ENCODE assay signal across 20 cellular contexts in the genomic region with DNA sequence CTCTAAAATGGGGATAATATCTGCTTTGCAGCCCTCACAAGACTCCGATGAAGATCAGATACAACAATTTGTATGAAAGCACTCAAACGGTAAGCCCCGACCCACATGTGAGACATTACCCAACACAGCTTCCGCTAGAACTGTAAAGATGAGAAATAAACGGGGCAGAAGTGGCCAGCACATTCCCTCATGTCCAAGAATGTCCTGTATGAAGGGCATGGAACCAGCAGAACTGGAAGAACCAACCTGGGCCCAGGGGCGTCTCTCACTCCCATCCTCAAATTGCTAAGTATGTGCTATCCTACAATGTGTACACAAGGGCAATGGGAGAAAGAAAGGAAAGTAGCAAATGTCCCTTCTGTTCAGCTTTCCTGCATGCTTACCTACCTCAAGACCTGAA. TPM values are rescaled to one million over a fixed set of nuclear protein-coding genes. Genes with fewer than 3 reads are reported as not detected.
A peak's percentile ranks its signal among the peaks of the same experiment; 100 is the strongest.
DNase-seq lines count a peak whose midpoint lies in the region; ATAC-seq and TF ChIP-seq lines count a peak whose summit lies in the region.
"Had no signal": no experiment of that assay in that cellular context is flagged by ENCODE, and none has a peak within 500 bp of the region (broad histone marks: within the 10 kb centered on the region; RNA-seq: fewer than 3 reads in every experiment).

No MANE protein-coding gene starts in this region.

- H4K12ac ChIP-seq in trophoblast cell (ENCODE audit: low read depth, low read length), result no peak overlapping the region

- DNase-seq in Caco-2 (no peak), islet precursor cell (peak; percentile 55), neuronal stem cell (ENCODE audit: low spot score) (no peak), trophoblast cell (peak; percentile 96 to 98), prostate gland (ENCODE audit: low spot score) (no peak)
- DNase-seq: 8988T; ACHN; BE2C; C1 segment of cervical spinal cord; Calu3; CD4-positive, alpha-beta memory T cell; CD4-positive, CD25-positive, alpha-beta regulatory T cell; CD8-positive, alpha-beta memory T cell; COR-L47; DMS79 treated with DMSO at 0.1 percent for 48 hours; GF-D8 had no signal

- ATAC-seq in GM19324 (IDR thresholded peaks at IDR 0.05; ENCODE audit: low FRiP score, unreplicated experiment) (no peak), GM18873 (IDR thresholded peaks at IDR 0.05; ENCODE audit: low FRiP score, unreplicated experiment) (no peak)

- H3K9ac ChIP-seq in neuronal stem cell (ENCODE audit: low read depth, low read length, poor library complexity) (no peak overlapping the region), trophoblast cell (ENCODE audit: low read length) (no peak overlapping the region)
- H3K9ac ChIP-seq: BLaER1 had no signal

- H3K4me3 Mint-ChIP-seq in Caco-2 (ENCODE audit: unreplicated experiment), result no peak overlapping the region
- H3K4me3 Mint-ChIP-seq: CD14-positive monocyte; CD4-positive, alpha-beta memory T cell; CD4-positive, CD25-positive, alpha-beta regulatory T cell; CD8-positive, alpha-beta memory T cell had no signal

- H3K4me2 ChIP-seq in neuronal stem cell (ENCODE audit: insufficient read depth, low read length, poor library complexity, severe bottlenecking), result no peak overlapping the region
- H3K4me2 ChIP-seq in trophoblast cell (ENCODE audit: low read length), result no peak overlapping the region
- H3K4me2 ChIP-seq: BLaER1 had no signal

- H3K14ac ChIP-seq in neuronal stem cell (ENCODE audit: low read length) (no peak overlapping the region), trophoblast cell (ENCODE audit: low read length) (no peak overlapping the region)

- no peaks in the 10 kb centered on the region for H3K9me3 Mint-ChIP-seq in Caco-2 (ENCODE audit: unreplicated experiment)
- H3K9me3 Mint-ChIP-seq: CD14-positive monocyte; CD4-positive, alpha-beta memory T cell; CD4-positive, CD25-positive, alpha-beta regulatory T cell; CD8-positive, alpha-beta memory T cell had no signal

- no peak overlapping the region for H4K91ac ChIP-seq in neuronal stem cell (ENCODE audit: low read depth, low read length, poor library complexity)
- no peak overlapping the region for H4K91ac ChIP-seq in trophoblast cell (ENCODE audit: low read depth, low read length)

- H2AK5ac ChIP-seq in neuronal stem cell (ENCODE audit: low read depth, low read length), result no peak overlapping the region
- no peak overlapping the region for H2AK5ac ChIP-seq in trophoblast cell (ENCODE audit: low read length)

- H3K4ac ChIP-seq in neuronal stem cell (ENCODE audit: low read length) (no peak overlapping the region), trophoblast cell (ENCODE audit: low read depth, low read length) (no peak overlapping the region)

- H3K4me1 ChIP-seq in Caco-2 (peaks cover 41% of the 10 kb centered on the region), neuronal stem cell (ENCODE audit: control insufficient read depth in 2 of 2, insufficient read depth in 1 of 2, low read depth in 1 of 2, low read length in 2 of 2) (peaks cover 0 to 2% of the 10 kb centered on the region in 2 donors), trophoblast cell (ENCODE audit: control insufficient read depth in 1 of 2, insufficient read depth in 2 of 2, low read length in 2 of 2) (peaks cover 3 to 15% of the 10 kb centered on the region in 2 experiments), prostate gland (replicated peaks) (no peaks in the 10 kb centered on the region)
- H3K4me1 ChIP-seq: BE2C, BLaER1 had no signal

- no CpG with 5 or more reads among the region's 6 CpGs for WGBS in neuronal stem cell (ENCODE audit: extremely low coverage in 2 of 2, insufficient read length in 2 of 2, insufficient replicate concordance in 1 of 2), 2 donors
- WGBS in trophoblast cell (ENCODE audit: extremely low coverage, insufficient coverage, insufficient read length), result no CpG with 5 or more reads among the region's 6 CpGs
- WGBS in prostate gland, result 77% methylated on average over 6 of the region's 6 CpGs

- peaks cover 42% of the 10 kb centered on the region for H3K36me3 Mint-ChIP-seq in Caco-2 (ENCODE audit: insufficient read depth, unreplicated experiment)

- no TSS peak for BruUV-seq in Caco-2 (replicated peaks; lab: Mats Ljungman, UMichigan)

- TF ChIP-seq CTCF in Caco-2 (IDR thresholded peaks at IDR 0.05; ENCODE audit: insufficient read depth in 1 of 2, low read depth in 1 of 2, low read length in 1 of 2, severe bottlenecking in 1 of 2, unreplicated experiment in 1 of 2) (no peak), prostate gland (IDR thresholded peaks at IDR 0.05) (no peak)

- H2AFZ ChIP-seq in neuronal stem cell (ENCODE audit: low read length), result peak overlapping the region; percentile 29
- H2AFZ ChIP-seq in trophoblast cell (ENCODE audit: insufficient read depth, low read length, poor library complexity), result no peak overlapping the region

- CTCF ChIA-PET in Caco-2 (lab: Charles Lee), result no interaction called here

- H3K79me1 ChIP-seq in neuronal stem cell (ENCODE audit: low read depth, low read length) (no peaks in the 10 kb centered on the region), trophoblast cell (ENCODE audit: low read length) (peaks cover 6% of the 10 kb centered on the region)

- H3K27me3 Mint-ChIP-seq in Caco-2 (ENCODE audit: insufficient read depth, unreplicated experiment), result no peaks in the 10 kb centered on the region
- H3K27me3 Mint-ChIP-seq: CD4-positive, alpha-beta memory T cell; CD4-positive, CD25-positive, alpha-beta regulatory T cell; CD8-positive, alpha-beta memory T cell had no signal

- H3K4me3 ChIP-seq in Caco-2 (ENCODE audit: low read depth, low read length) (no peak overlapping the region), neuronal stem cell (ENCODE audit: low read length in 2 of 2) (no peak overlapping the region), trophoblast cell (ENCODE audit: low read depth, low read length) (no peak overlapping the region), prostate gland (no peak overlapping the region)
- H3K4me3 ChIP-seq: BLaER1 had no signal

- no peak overlapping the region for H2BK120ac ChIP-seq in neuronal stem cell (ENCODE audit: low read depth, low read length)
- no peak overlapping the region for H2BK120ac ChIP-seq in trophoblast cell (ENCODE audit: insufficient read depth, low read length, poor library complexity)

- H2BK12ac ChIP-seq in neuronal stem cell (ENCODE audit: low read length), result no peak overlapping the region
- no peak overlapping the region for H2BK12ac ChIP-seq in trophoblast cell (ENCODE audit: low read length)

- no peak overlapping the region for H2BK15ac ChIP-seq in neuronal stem cell (ENCODE audit: low read length)

- H3K4me1 Mint-ChIP-seq in Caco-2 (ENCODE audit: low read depth, unreplicated experiment), result peaks cover 30% of the 10 kb centered on the region
- H3K4me1 Mint-ChIP-seq: CD4-positive, alpha-beta memory T cell; CD4-positive, CD25-positive, alpha-beta regulatory T cell; CD8-positive, alpha-beta memory T cell had no signal

- H3K27me3 ChIP-seq in Caco-2 (replicated peaks; ENCODE audit: control insufficient read depth, insufficient read depth, low read length) (no peaks in the 10 kb centered on the region), neuronal stem cell (ENCODE audit: control insufficient read depth in 3 of 3, insufficient read depth in 3 of 3, low read depth in 1 of 3, low read length in 3 of 3) (no peaks in the 10 kb centered on the region), trophoblast cell (ENCODE audit: insufficient read depth, low read length) (no peaks in the 10 kb centered on the region), prostate gland (replicated peaks; ENCODE audit: insufficient read depth) (no peaks in the 10 kb centered on the region)
- H3K27me3 ChIP-seq: BE2C, BLaER1 had no signal

- no peak for TF ChIP-seq POLR2A in prostate gland (IDR thresholded peaks at IDR 0.05)

- POLR2A ChIA-PET in Caco-2 (lab: Charles Lee), result no interaction called here

- H4K8ac ChIP-seq in neuronal stem cell (ENCODE audit: low read depth, low read length) (no peak overlapping the region), trophoblast cell (ENCODE audit: low read depth, low read length) (no peak overlapping the region)

- H3K79me2 ChIP-seq in trophoblast cell (ENCODE audit: control insufficient read depth, insufficient read depth, low read length, poor library complexity), result no peaks in the 10 kb centered on the region

- H3K36me3 ChIP-seq in Caco-2 (ENCODE audit: control insufficient read depth, insufficient read depth, low read length), result no peaks in the 10 kb centered on the region; the same call in 1 of the 2 replicates
- H3K36me3 ChIP-seq in neuronal stem cell (replicated peaks in 1 of 2; ENCODE audit: control insufficient read depth in 2 of 2, insufficient read depth in 2 of 2, low read length in 2 of 2), result no peaks in the 10 kb centered on the region
- no peaks in the 10 kb centered on the region for H3K36me3 ChIP-seq in trophoblast cell (ENCODE audit: control insufficient read depth in 1 of 2, insufficient read depth in 2 of 2, low read length in 2 of 2)
- no peaks in the 10 kb centered on the region for H3K36me3 ChIP-seq in prostate gland

- H3K9me3 ChIP-seq in Caco-2 (no peaks in the 10 kb centered on the region), neuronal stem cell (replicated peaks in 1 of 2; ENCODE audit: control insufficient read depth in 2 of 2, insufficient read depth in 1 of 2, low read depth in 1 of 2, low read length in 2 of 2) (no peaks in the 10 kb centered on the region), trophoblast cell (ENCODE audit: insufficient read depth, low read depth, low read length) (no peaks in the 10 kb centered on the region), prostate gland (no peaks in the 10 kb centered on the region)
- H3K9me3 ChIP-seq: BE2C, BLaER1 had no signal

- H3K27ac ChIP-seq in neuronal stem cell (replicated peaks; ENCODE audit: low read length), result no peak overlapping the region
- no peak overlapping the region for H3K27ac ChIP-seq in trophoblast cell (ENCODE audit: low read depth, low read length)
- H3K27ac ChIP-seq in prostate gland, result no peak overlapping the region
- H3K27ac ChIP-seq: BLaER1 had no signal

- H3K23ac ChIP-seq in neuronal stem cell (ENCODE audit: low read depth, low read length, poor library complexity), result no peak overlapping the region
- no peak overlapping the region for H3K23ac ChIP-seq in trophoblast cell (ENCODE audit: low read length)

- no peak overlapping the region for H3K18ac ChIP-seq in neuronal stem cell (ENCODE audit: low read length)
- H3K18ac ChIP-seq in trophoblast cell (ENCODE audit: low read length), result no peak overlapping the region

- intact Hi-C loops in Caco-2 (cut with micrococcal nuclease; ENCODE audit: unreplicated experiment) (no loop called here), prostate gland (cut with DNase I) (no loop called here)

- H2BK5ac ChIP-seq in neuronal stem cell (ENCODE audit: low read length) (no peak overlapping the region), trophoblast cell (ENCODE audit: low read depth, low read length, poor library complexity) (no peak overlapping the region)

- peak overlapping the region; percentile 65 for H3K27ac Mint-ChIP-seq in Caco-2 (ENCODE audit: unreplicated experiment)
- H3K27ac Mint-ChIP-seq: CD4-positive, alpha-beta memory T cell; CD4-positive, CD25-positive, alpha-beta regulatory T cell had no signal

RNA-seq across cellular contexts. Expression of gene CCDC125, which starts 33.0 kb away (rescaled TPM):
- total RNA-seq in Caco-2 (2022), result 20.8 and 22.4 TPM in 2 replicates
- polyA plus RNA-seq in neuronal stem cell (2013, experiment 1 of 2), result 2.4 TPM
- polyA plus RNA-seq in neuronal stem cell (2013, experiment 2 of 2), result 2.6 TPM
- 1.7 TPM in 2 replicates for polyA plus RNA-seq in trophoblast cell (2013)
- 10 to 100 TPM; 12.9 to 21.7 TPM for total RNA-seq in prostate gland

Comparison
In these comparisons a context has a peak if more than half of its experiments do, and no peak if none do; other contexts are left out.
1. DNase-seq: peak in islet precursor cell (single experiment) and trophoblast cell (2 of 2); none in Caco-2 (0 of 2), neuronal stem cell (single experiment) and prostate gland (single experiment).